In the genomic region with DNA sequence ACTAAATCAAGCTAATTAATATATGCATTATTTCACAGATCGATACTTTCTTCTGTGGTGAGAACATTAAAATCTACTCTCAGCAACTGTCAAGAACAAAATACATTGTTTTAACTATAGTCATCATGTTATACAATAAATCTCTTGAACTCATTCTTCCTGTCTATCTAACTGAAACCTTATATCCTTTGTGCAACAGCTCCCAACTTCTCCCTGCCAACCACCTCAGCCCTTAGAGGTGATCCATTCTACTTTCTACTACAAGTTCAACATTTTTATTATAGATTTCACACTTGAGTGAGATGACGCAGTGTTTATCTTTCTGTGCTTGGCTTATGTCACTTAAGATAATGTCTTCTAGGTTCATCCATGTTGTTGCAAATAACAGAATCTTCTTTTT, we compare ENCODE assay signal across 19 cellular contexts.
DNase-seq lines count a peak whose midpoint lies in the region; FAIRE-seq and TF ChIP-seq lines count a peak whose summit lies in the region.
"Had no signal": no experiment of that assay in that cellular context is flagged by ENCODE, and none has a peak within 500 bp of the region (broad histone marks: within the 10 kb centered on the region; RNA-seq: fewer than 3 reads in every experiment).

No MANE protein-coding gene starts in this region.

- H3K4me1 Mint-ChIP-seq in endodermal cell (peaks cover 86% of the 10 kb centered on the region), nephron progenitor cell (peaks cover 77% of the 10 kb centered on the region)
- H3K4me1 Mint-ChIP-seq: B cell; CD4-positive, CD25-positive, alpha-beta regulatory T cell had no signal

- TF ChIP-seq RAD21 in Ishikawa (IDR thresholded peaks at IDR 0.05; ENCODE audit: low read depth), result no peak

- TF ChIP-seq CTCF in endodermal cell (conservative IDR thresholded peaks at IDR 0.05), result no peak
- no peak for TF ChIP-seq CTCF in nephron progenitor cell (IDR thresholded peaks at IDR 0.05)

- H3K4me3 Mint-ChIP-seq in endodermal cell, result no peak overlapping the region
- peak overlapping the region; percentile 11 for H3K4me3 Mint-ChIP-seq in nephron progenitor cell
- H3K4me3 Mint-ChIP-seq: B cell; CD4-positive, CD25-positive, alpha-beta regulatory T cell; CD8-positive, alpha-beta T cell; H9 had no signal

- H3K27me3 ChIP-seq in endodermal cell (ENCODE audit: control insufficient read depth, insufficient read depth, low read length, poor library complexity, severe bottlenecking), result no peaks in the 10 kb centered on the region
- H3K27me3 ChIP-seq: BLaER1 had no signal

- 93 to 100% methylated on average over 2 of the region's 2 CpGs for WGBS in endodermal cell (ENCODE audit: insufficient coverage in 1 of 2, insufficient read length in 1 of 2), 2 experiments

- H3K36me3 ChIP-seq in endodermal cell (ENCODE audit: control insufficient read depth, insufficient read depth, low read length), result no peaks in the 10 kb centered on the region
- H3K36me3 ChIP-seq: BLaER1 had no signal

- H3K27ac Mint-ChIP-seq in endodermal cell (peak overlapping the region; percentile 42), nephron progenitor cell (peak overlapping the region; percentile 13)
- H3K27ac Mint-ChIP-seq: B cell; CD4-positive, CD25-positive, alpha-beta regulatory T cell; CD8-positive, alpha-beta T cell; H9 had no signal

- H3K4me3 ChIP-seq in endodermal cell (ENCODE audit: low read length), result no peak overlapping the region
- H3K4me3 ChIP-seq: BLaER1 had no signal

- H3K9me3 Mint-ChIP-seq in endodermal cell, result no peaks in the 10 kb centered on the region
- H3K9me3 Mint-ChIP-seq in nephron progenitor cell, result no peaks in the 10 kb centered on the region
- H3K9me3 Mint-ChIP-seq: CD8-positive, alpha-beta T cell had no signal

- peaks cover 18% of the 10 kb centered on the region for H3K4me1 ChIP-seq in endodermal cell (ENCODE audit: control insufficient read depth, insufficient read depth, low read length)
- H3K4me1 ChIP-seq: BLaER1, Caco-2 had no signal

- H3K36me3 Mint-ChIP-seq in endodermal cell (ENCODE audit: low read depth) (no peaks in the 10 kb centered on the region), nephron progenitor cell (ENCODE audit: low read depth) (no peaks in the 10 kb centered on the region)
- H3K36me3 Mint-ChIP-seq: CD4-positive, CD25-positive, alpha-beta regulatory T cell; CD8-positive, alpha-beta T cell had no signal

- H3K9ac ChIP-seq in endodermal cell (ENCODE audit: extremely low read depth, low read length, poor library complexity, severe bottlenecking), result no peak overlapping the region
- H3K9ac ChIP-seq: BLaER1 had no signal

- H3K27me3 Mint-ChIP-seq in endodermal cell (ENCODE audit: insufficient read depth) (no peaks in the 10 kb centered on the region), nephron progenitor cell (ENCODE audit: low read depth, poor library complexity) (peaks cover 3% of the 10 kb centered on the region)
- H3K27me3 Mint-ChIP-seq: B cell; CD4-positive, CD25-positive, alpha-beta regulatory T cell had no signal

- TF ChIP-seq POLR2A in H54 (IDR thresholded peaks at IDR 0.05; ENCODE audit: low read depth, low read length), result no peak

- H3K27ac ChIP-seq in endodermal cell (ENCODE audit: low read depth, low read length), result no peak overlapping the region
- H3K27ac ChIP-seq: BLaER1, C4-2B had no signal

- no peak for DNase-seq in endodermal cell
- DNase-seq in nephron progenitor cell, result no peak
- no peak for DNase-seq in H54 (ENCODE audit: insufficient read length, low spot score)
- DNase-seq in NCI-H2029 treated with DMSO at 0.1 percent for 48 hours (lab: John Stamatoyannopoulos, UW), result no peak
- DNase-seq in GF-D8 (lab: John Stamatoyannopoulos, UW), result no peak
- DNase-seq: Caco-2; CD4-positive, CD25-positive, alpha-beta regulatory T cell; CD8-positive, alpha-beta T cell; DMS79; EL; GDM1; GOT3; H9 had no signal

- TF ChIP-seq EP300 in Ishikawa (IDR thresholded peaks at IDR 0.05; ENCODE audit: borderline replicate concordance), result peak; percentile 52; the same call in 1 of the 2 replicates

- FAIRE-seq in H54 (lab: Jason Lieb, UNC), result no peak
- FAIRE-seq: GM12891, GM18507 had no signal

- no peaks in the 10 kb centered on the region for H3K9me3 ChIP-seq in endodermal cell (ENCODE audit: control insufficient read depth, low read length)
- H3K9me3 ChIP-seq: BLaER1 had no signal

TF ChIP-seq in Ishikawa, 13 proteins besides CTCF, POLR2A, EP300 and RAD21:
- TF ChIP-seq CEBPB (IDR thresholded peaks at IDR 0.05), result peak; percentile 69
- TF ChIP-seq FOXM1 (IDR thresholded peaks at IDR 0.05; ENCODE audit: borderline replicate concordance, low read depth), result no peak
- TF ChIP-seq TCF12 (IDR thresholded peaks at IDR 0.05; ENCODE audit: low read depth), result peak; percentile 46; the same call in 1 of the 2 replicates
- TF ChIP-seq NFIC (IDR thresholded peaks at IDR 0.05), result peak; percentile 52
